Comparison of ENCODE assay signal across 10 cellular contexts in the genomic region with DNA sequence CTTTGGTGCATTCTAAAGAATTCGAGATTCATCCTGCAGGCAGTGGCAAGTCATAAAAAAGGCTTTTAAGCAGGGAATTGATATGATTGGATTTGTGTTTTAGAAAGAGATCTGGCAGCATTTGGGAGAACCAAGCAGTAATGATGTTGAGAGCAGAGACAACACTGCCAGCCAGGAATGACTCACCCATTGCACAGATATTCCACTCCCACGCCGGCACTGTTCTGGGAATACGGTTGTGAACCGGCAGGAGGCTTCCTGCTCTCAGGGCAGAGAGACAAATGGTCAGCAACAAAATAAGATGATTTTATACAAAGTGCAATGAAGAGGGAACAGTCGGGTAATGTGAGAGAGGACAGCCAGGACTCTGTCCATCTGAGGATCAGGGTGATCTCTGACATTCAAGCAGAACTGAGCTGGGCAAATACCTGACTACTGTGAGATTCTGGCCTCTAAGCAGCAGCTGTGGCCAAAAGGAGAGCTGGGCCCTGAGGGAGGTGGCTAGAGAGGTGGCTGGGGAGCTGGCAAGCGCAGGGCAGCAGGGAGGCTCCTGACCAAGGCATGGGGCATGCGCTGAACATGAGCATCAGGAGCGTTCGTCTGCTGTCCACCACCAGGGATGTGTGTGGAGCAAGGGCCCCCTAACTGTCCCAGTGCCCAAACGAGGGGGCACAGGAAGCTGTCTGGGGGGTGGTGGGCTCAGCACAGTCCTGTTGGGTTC. TPM values are rescaled to one million over a fixed set of nuclear protein-coding genes. Genes with fewer than 3 reads are reported as not detected.
A peak's percentile ranks its signal among the peaks of the same experiment; 100 is the strongest.
DNase-seq lines count a peak whose midpoint lies in the region; ATAC-seq and TF ChIP-seq lines count a peak whose summit lies in the region.
"Had no signal": no experiment of that assay in that cellular context is flagged by ENCODE, and none has a peak within 500 bp of the region (broad histone marks: within the 10 kb centered on the region; RNA-seq: fewer than 3 reads in every experiment).

No MANE protein-coding gene starts in this region.

- 64 to 72% (median 68%) methylated on average over 11 of the region's 11 CpGs for WGBS in heart left ventricle, 4 donors

- H3K4me3 ChIP-seq in heart left ventricle (no peak overlapping the region), H7 (ENCODE audit: insufficient read depth, low read depth, low read length) (no peak overlapping the region)
- H3K4me3 ChIP-seq in naive thymus-derived CD4-positive, alpha-beta T cell (ENCODE audit: low read length), result no peak overlapping the region

- POLR2A ChIA-PET in naive thymus-derived CD4-positive, alpha-beta T cell (lab: Charles Lee), result no interaction called here

- no peaks in the 10 kb centered on the region for H3K9me3 ChIP-seq in heart left ventricle
- no peaks in the 10 kb centered on the region for H3K9me3 ChIP-seq in naive thymus-derived CD4-positive, alpha-beta T cell (ENCODE audit: control insufficient read depth in 2 of 3, low read length in 3 of 3)

- CTCF ChIA-PET in naive thymus-derived CD4-positive, alpha-beta T cell (lab: Charles Lee), result no interaction called here

- H3K4me1 Mint-ChIP-seq in naive thymus-derived CD4-positive, alpha-beta T cell, result peaks cover 0 to 14% (median 0%) of the 10 kb centered on the region in 7 donors

- peak in 6 of 12 donors; percentile 5 to 23 (median 12) for TF ChIP-seq CTCF in heart left ventricle (IDR thresholded peaks at IDR 0.05)

- H3K4me1 ChIP-seq in heart left ventricle, result peaks cover 3 to 48% (median 25%) of the 10 kb centered on the region in 12 donors
- no peaks in the 10 kb centered on the region for H3K4me1 ChIP-seq in naive thymus-derived CD4-positive, alpha-beta T cell (ENCODE audit: control insufficient read depth in 2 of 2, insufficient read depth in 2 of 2, low read length in 2 of 2)

- peak overlapping the region in 2 of 9 donors; percentile 3 to 50 for H3K27ac Mint-ChIP-seq in naive thymus-derived CD4-positive, alpha-beta T cell
- H3K27ac Mint-ChIP-seq: stimulated activated naive CD8-positive, alpha-beta T cell treated with anti-CD3 and anti-CD28 coated beads, Interleukin-15, amount 100 ng/mL, for 72 hours had no signal

- DNase-seq in H4 (ENCODE audit: low spot score), result peak; percentile 78
- peak; percentile 85 for DNase-seq in astrocyte of the hippocampus (ENCODE audit: low read depth, low spot score)
- peak; percentile 58 to 83 (median 75) for DNase-seq in heart left ventricle
- DNase-seq in smooth muscle cell of the brain vasculature (ENCODE audit: low read depth, low spot score), result peak; percentile 77
- no peak for DNase-seq in NCI-H2029 treated with DMSO at 0.1 percent for 48 hours (lab: John Stamatoyannopoulos, UW)
- DNase-seq in naive thymus-derived CD4-positive, alpha-beta T cell, result no peak
- DNase-seq in H7, result no peak
- DNase-seq: activated naive CD4-positive, alpha-beta T cell; stimulated activated naive CD8-positive, alpha-beta T cell treated with anti-CD3 and anti-CD28 coated beads, Interleukin-15, amount 100 ng/mL, for 72 hours had no signal

- peaks cover 0 to 5% (median 0%) of the 10 kb centered on the region in 5 donors for H3K27me3 Mint-ChIP-seq in naive thymus-derived CD4-positive, alpha-beta T cell
- H3K27me3 Mint-ChIP-seq: stimulated activated naive CD8-positive, alpha-beta T cell treated with anti-CD3 and anti-CD28 coated beads, Interleukin-15, amount 100 ng/mL, for 72 hours had no signal

- intact Hi-C loops in heart left ventricle (cut with DNase I), result no loop called here
- intact Hi-C loops in naive thymus-derived CD4-positive, alpha-beta T cell (cut with micrococcal nuclease), result no loop called here

- no peak overlapping the region for H3K4me3 Mint-ChIP-seq in naive thymus-derived CD4-positive, alpha-beta T cell
- H3K4me3 Mint-ChIP-seq: stimulated activated naive CD8-positive, alpha-beta T cell treated with anti-CD3 and anti-CD28 coated beads, Interleukin-15, amount 100 ng/mL, for 72 hours had no signal

- peak overlapping the region in 9 of 12 donors; percentile 4 to 86 (median 50) for H3K27ac ChIP-seq in heart left ventricle
- no peak overlapping the region for H3K27ac ChIP-seq in naive thymus-derived CD4-positive, alpha-beta T cell (ENCODE audit: low read depth, low read length)

- H3K36me3 Mint-ChIP-seq in naive thymus-derived CD4-positive, alpha-beta T cell, result peaks cover 0 to 15% (median 0%) of the 10 kb centered on the region in 5 donors

- ATAC-seq in heart left ventricle (peak; percentile 14 to 91 (median 79)), GM21619 (IDR thresholded peaks at IDR 0.05; ENCODE audit: unreplicated experiment) (no peak)
- no peak for ATAC-seq in naive thymus-derived CD4-positive, alpha-beta T cell
- ATAC-seq: stimulated activated naive CD8-positive, alpha-beta T cell treated with anti-CD3 and anti-CD28 coated beads, Interleukin-15, amount 100 ng/mL, for 72 hours had no signal

- peaks cover 0 to 27% (median 0%) of the 10 kb centered on the region in 9 donors for H3K27me3 ChIP-seq in heart left ventricle
- no peaks in the 10 kb centered on the region for H3K27me3 ChIP-seq in naive thymus-derived CD4-positive, alpha-beta T cell (ENCODE audit: control insufficient read depth in 2 of 2, insufficient read depth in 2 of 2, low read length in 2 of 2)
- H3K27me3 ChIP-seq in H7 (ENCODE audit: control insufficient read depth, insufficient read depth, low read length), result no peaks in the 10 kb centered on the region

- H3K9me3 Mint-ChIP-seq in naive thymus-derived CD4-positive, alpha-beta T cell, result no peaks in the 10 kb centered on the region
- H3K9me3 Mint-ChIP-seq: stimulated activated naive CD8-positive, alpha-beta T cell treated with anti-CD3 and anti-CD28 coated beads, Interleukin-15, amount 100 ng/mL, for 72 hours had no signal

- no peaks in the 10 kb centered on the region for H3K36me3 ChIP-seq in heart left ventricle
- no peaks in the 10 kb centered on the region for H3K36me3 ChIP-seq in naive thymus-derived CD4-positive, alpha-beta T cell (ENCODE audit: control insufficient read depth in 2 of 3, insufficient read depth in 3 of 3, low read length in 3 of 3)
- no peaks in the 10 kb centered on the region for H3K36me3 ChIP-seq in H7 (replicated peaks; ENCODE audit: control insufficient read depth, insufficient read depth, low read length)

- TF ChIP-seq POLR2A in heart left ventricle (IDR thresholded peaks at IDR 0.05), result no peak

RNA-seq across cellular contexts. Expression of gene PLXNA1, which starts 56.1 kb away (rescaled TPM):
- total RNA-seq in H4 (2014; rRNA removed; shearing (Covaris generic)), result 15.3 and 15.9 TPM in 2 replicates
- total RNA-seq in heart left ventricle, result 10 to 100 TPM; 19.5 to 38.8 (median 29.6) TPM
- 10 to 100 TPM; 14.6 to 30.4 TPM for polyA plus RNA-seq in heart left ventricle
- 10 to 100 TPM in 3 of 5 experiments, 1 to 10 TPM in 2; 7.8 to 16.8 (median 10.7) TPM for total RNA-seq in naive thymus-derived CD4-positive, alpha-beta T cell
- polyA plus RNA-seq in naive thymus-derived CD4-positive, alpha-beta T cell, result 1 to 10 TPM in 1 of 2 donors, under 1 TPM in 1; 0.27 to 1.6 TPM
- 41.9 and 42.7 TPM in 2 replicates for total RNA-seq in H7 (2014; rRNA removed; shearing (Covaris generic))

Comparison
In these comparisons a context has a peak if more than half of its experiments do, and no peak if none do; other contexts are left out.
1. DNase-seq: peak in H4 (single experiment), astrocyte of the hippocampus (single experiment), heart left ventricle (5 of 5) and smooth muscle cell of the brain vasculature (single experiment); none in NCI-H2029 treated with DMSO at 0.1 percent for 48 hours (single experiment), naive thymus-derived CD4-positive, alpha-beta T cell (0 of 9) and H7 (single experiment).
2. ATAC-seq: peak in heart left ventricle (4 of 4); none in GM21619 (single experiment) and naive thymus-derived CD4-positive, alpha-beta T cell (single experiment).